In the genomic region with DNA sequence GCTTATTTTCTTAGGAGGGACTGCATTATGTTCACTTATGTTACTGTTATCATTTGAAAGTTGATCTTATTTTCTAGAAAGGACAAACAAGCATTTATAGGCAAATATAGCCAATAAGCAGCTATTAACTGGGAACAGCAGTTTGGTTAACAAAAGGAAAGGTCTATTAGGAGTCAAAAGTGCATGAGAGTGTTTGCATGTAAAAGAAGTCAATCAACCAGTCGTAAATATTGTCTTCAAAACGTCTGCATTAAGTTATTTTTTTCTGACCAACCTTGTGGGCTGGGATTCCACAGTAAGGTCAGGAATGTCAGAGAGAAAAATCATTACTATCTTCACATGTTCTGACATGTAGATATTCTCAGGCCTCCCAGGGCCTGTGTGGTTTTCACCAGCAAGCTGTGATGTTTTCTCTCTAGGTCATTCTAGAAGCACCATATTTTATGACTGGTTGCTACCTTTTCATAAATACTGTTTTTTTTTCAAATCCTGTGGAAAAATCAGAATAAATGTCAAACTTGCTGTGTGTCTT, we compare ENCODE assay signal across 19 cellular contexts.
"Had no signal": no experiment of that assay in that cellular context is flagged by ENCODE, and none has a peak within 500 bp of the region (broad histone marks: within the 10 kb centered on the region; RNA-seq: fewer than 3 reads in every experiment).

No MANE protein-coding gene starts in this region.

- H3K36me3 ChIP-seq: ascending aorta, lower lobe of right lung, thoracic aorta, upper lobe of right lung had no signal

- H3K9me3 ChIP-seq: ascending aorta, lower lobe of right lung, thoracic aorta, upper lobe of right lung had no signal

- FAIRE-seq: keratinocyte had no signal

- H3K4me3 ChIP-seq: ascending aorta, lower lobe of right lung, thoracic aorta, upper lobe of right lung had no signal

- DNase-seq: activated B cell treated with CpG ODN at 0.5 μM for 24 hours; activated CD4-positive, alpha-beta T cell treated with anti-CD3 and anti-CD28 coated beads for 48 hours; activated CD8-positive, alpha-beta T cell treated with anti-CD3 and anti-CD28 coated beads for 36 hours; activated naive CD4-positive, alpha-beta T cell treated with anti-CD3 and anti-CD28 coated beads, Interleukin-2, amount 10 ng/mL, durations not matched to agents 7 days and 5 days; activated T-cell treated with anti-CD3 and anti-CD28 coated beads, Interleukin-2, amount 50 U/mL, for 4 hours; effector memory CD8-positive, alpha-beta T cell; glutamatergic neuron; hippocampal formation; lower lobe of right lung; occipital lobe; posterior cingulate gyrus; retina; stimulated activated naive B cell treated with anti-CD40 and anti-IgM and Interleukin-4, amounts not matched to agents 10 μg/mL and 1 μg/mL and 100 μg/mL, for 72 hours; T-helper 1 cell; T-helper 9 cell; upper lobe of right lung had no signal

- H3K4me1 ChIP-seq: ascending aorta, lower lobe of right lung, upper lobe of right lung had no signal

- ATAC-seq: activated CD8-positive, alpha-beta T cell treated with anti-CD3 and anti-CD28 coated beads for 36 hours; activated T-cell treated with anti-CD3 and anti-CD28 coated beads, Interleukin-2, amount 50 U/mL, for 4 hours; effector memory CD8-positive, alpha-beta T cell; lower lobe of right lung; stimulated activated naive B cell treated with anti-CD40 and anti-IgM and Interleukin-4, amounts not matched to agents 10 μg/mL and 1 μg/mL and 100 μg/mL, for 72 hours; upper lobe of right lung had no signal

- H3K27ac ChIP-seq: ascending aorta, lower lobe of right lung, thoracic aorta, upper lobe of right lung had no signal

- H3K27me3 ChIP-seq: ascending aorta, upper lobe of right lung had no signal
